17 cellular contexts compared by ENCODE assay signal in the genomic region with DNA sequence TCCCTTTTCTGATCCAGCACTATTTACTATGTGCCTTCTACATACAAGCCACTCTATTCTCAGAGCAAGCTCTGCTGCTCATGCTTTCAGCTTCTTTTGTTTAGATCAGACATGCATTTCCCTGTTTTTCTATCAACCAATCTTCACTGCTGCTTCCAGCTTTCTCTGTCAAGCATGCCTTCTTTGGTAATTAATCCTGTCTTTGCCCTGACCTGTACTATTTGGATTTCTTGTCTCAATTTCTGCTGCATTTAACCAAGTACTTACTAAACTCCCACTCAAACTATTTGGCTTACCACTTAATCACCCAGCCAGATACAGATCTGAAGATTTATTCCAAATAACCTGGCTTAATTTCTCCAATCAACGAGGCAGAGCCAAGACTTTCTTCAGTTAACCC. TPM values are rescaled to one million over a fixed set of nuclear protein-coding genes. Genes with fewer than 3 reads are reported as not detected.
DNase-seq lines count a peak whose midpoint lies in the region; ATAC-seq, FAIRE-seq and TF ChIP-seq lines count a peak whose summit lies in the region.
"Had no signal": no experiment of that assay in that cellular context is flagged by ENCODE, and none has a peak within 500 bp of the region (broad histone marks: within the 10 kb centered on the region; RNA-seq: fewer than 3 reads in every experiment).

No MANE protein-coding gene starts in this region.

- H2AFZ ChIP-seq in IMR-90 (replicated peaks; ENCODE audit: low read length, poor library complexity) (no peak overlapping the region), K562 (ENCODE audit: low read depth, low read length) (no peak overlapping the region), keratinocyte (ENCODE audit: control insufficient read depth, low read length) (no peak overlapping the region)

- H2BK120ac ChIP-seq in IMR-90 (ENCODE audit: low read depth, low read length): peak overlapping the region; percentile 67

- in situ Hi-C loops in IMR-90 (cut with MboI; ENCODE audit: low sequenced_read_pairs): no loop called here
- in situ Hi-C loops in K562 (cut with MboI): no loop called here

- no peak overlapping the region for H2AK9ac ChIP-seq in IMR-90 (replicated peaks; ENCODE audit: low read depth, low read length, poor library complexity)

- H3K79me1 ChIP-seq in IMR-90 (ENCODE audit: low read depth in 1 of 2, low read length in 2 of 2): peaks cover 32 to 70% of the 10 kb centered on the region in 2 experiments

- peak; percentile 43 for DNase-seq in IMR-90
- DNase-seq in K562 (ENCODE audit: extremely low read depth in 1 of 4, low spot score in 3 of 4): no peak
- DNase-seq in keratinocyte (ENCODE audit: low read depth, low spot score): no peak
- no peak for DNase-seq in stomach
- no peak for DNase-seq in SKM-1 treated with dmso at 0.1 percent for 144 hours (lab: John Stamatoyannopoulos, UW; ENCODE audit: unreplicated experiment)
- DNase-seq: activated CD4-positive, alpha-beta T cell treated with anti-CD3 and anti-CD28 coated beads for 48 hours; activated naive CD8-positive, alpha-beta T cell treated with anti-CD3 and anti-CD28 coated beads, Interleukin-2, amount 10 ng/mL, durations not matched to agents 7 days and 5 days; activated T-cell treated with anti-CD3 and anti-CD28 coated beads, Interleukin-2, amount 50 U/mL, for 24 hours; midbrain; NCI-H1930; NCI-H526; ovary; testis had no signal

- intact Hi-C loops in IMR-90 (cut with micrococcal nuclease): loop anchor here (2.0 kb wide), 1 partner anchor 16 kb away; no protein-coding TSS in a partner anchor
- intact Hi-C loops in K562 (cut with micrococcal nuclease): no loop called here
- intact Hi-C loops in stomach (cut with DNase I; ENCODE audit: low total_unique reads): no loop called here

- H3K4me2 ChIP-seq in IMR-90 (ENCODE audit: low read depth, low read length) (peak overlapping the region; percentile 29; the same call in 1 of the 2 replicates), K562 (ENCODE audit: insufficient read depth, low read length) (no peak overlapping the region), keratinocyte (ENCODE audit: control insufficient read depth, extremely low read depth, insufficient read depth, low read depth, low read length) (peak overlapping the region; percentile 78)

- TF ChIP-seq CTCF in IMR-90 (conservative IDR thresholded peaks at IDR 0.05; ENCODE audit: low read depth, low read length): no peak
- no peak for TF ChIP-seq CTCF in K562 (IDR thresholded peaks at IDR 0.05 in 2 of 3, conservative IDR thresholded peaks at IDR 0.05 in 1 of 3; ENCODE audit: insufficient read depth in 2 of 3, low read depth in 1 of 3, low read length in 3 of 3)
- TF ChIP-seq CTCF in keratinocyte (optimal IDR thresholded peaks at IDR 0.05 in 1 of 3, IDR thresholded peaks at IDR 0.05 in 1 of 3, conservative IDR thresholded peaks at IDR 0.05 in 1 of 3; ENCODE audit: extremely low read depth in 1 of 3, insufficient read depth in 2 of 3, low read length in 3 of 3): no peak
- no peak for TF ChIP-seq CTCF in stomach (IDR thresholded peaks at IDR 0.05)

- CTCF ChIA-PET in IMR-90 (lab: Yijun Ruan, JAX): interaction anchor here (0.6 to 0.9 kb wide), 3 partner anchors 13 to 23 kb away, joined by 3 to 6 read pairs (median 3); no protein-coding TSS in a partner anchor
- CTCF ChIA-PET in K562 (lab: Yijun Ruan, JAX; ENCODE audit: low intra/inter-chr PET ratio): no interaction called here

- POLR2A ChIA-PET in IMR-90 (lab: Charles Lee; ENCODE audit: unreplicated experiment) (no interaction called here), K562 (lab: Yijun Ruan, JAX) (interaction anchor here (1.0 kb wide), 1 partner anchor 10 kb away, joined by 3 read pairs; no protein-coding TSS in a partner anchor)

- FAIRE-seq in K562 (lab: Jason Lieb, UNC) (no peak), keratinocyte (lab: Jason Lieb, UNC) (peak; percentile 73)

- no TSS peak for BruUV-seq in IMR-90 (replicated peaks; lab: Mats Ljungman, UMichigan)
- BruUV-seq in K562 (replicated peaks; lab: Mats Ljungman, UMichigan): no TSS peak

- H3K9me1 ChIP-seq in IMR-90 (ENCODE audit: insufficient read depth, low read length): peaks cover 9% of the 10 kb centered on the region
- H3K9me1 ChIP-seq in K562 (ENCODE audit: control insufficient read depth, insufficient read depth, low read length): no peaks in the 10 kb centered on the region
- H3K9me1 ChIP-seq in keratinocyte (ENCODE audit: control insufficient read depth, extremely low read depth, insufficient read depth, low read length): no peaks in the 10 kb centered on the region

- peak overlapping the region; percentile 2; the same call in 1 of the 3 replicates for H2BK15ac ChIP-seq in IMR-90 (ENCODE audit: low read depth, low read length)

- H2BK5ac ChIP-seq in IMR-90 (ENCODE audit: low read depth, low read length, poor library complexity, severe bottlenecking): peak overlapping the region; percentile 92

- peak overlapping the region; percentile 11 for H3K14ac ChIP-seq in IMR-90 (replicated peaks; ENCODE audit: low read depth, low read length)

- H3K9me3 ChIP-seq in IMR-90 (ENCODE audit: control insufficient read depth, insufficient read depth, low read length): no peaks in the 10 kb centered on the region
- no peaks in the 10 kb centered on the region for H3K9me3 ChIP-seq in K562 (replicated peaks; ENCODE audit: control insufficient read depth, insufficient read depth, low read depth, low read length)
- no peaks in the 10 kb centered on the region for H3K9me3 ChIP-seq in keratinocyte (ENCODE audit: control insufficient read depth, low read depth, low read length)
- H3K9me3 ChIP-seq in stomach: no peaks in the 10 kb centered on the region
- H3K9me3 ChIP-seq: ovary, testis had no signal

- TF ChIP-seq POLR2A in IMR-90 (IDR thresholded peaks at IDR 0.05; ENCODE audit: low read depth, low read length) (no peak), K562 (conservative IDR thresholded peaks at IDR 0.05) (no peak), stomach (IDR thresholded peaks at IDR 0.05) (no peak)

- H3K36me3 ChIP-seq in IMR-90 (ENCODE audit: control insufficient read depth, insufficient read depth, low read length) (peaks cover 17% of the 10 kb centered on the region), K562 (ENCODE audit: control insufficient read depth, insufficient read depth, low read length) (no peaks in the 10 kb centered on the region), keratinocyte (ENCODE audit: control insufficient read depth in 2 of 2, extremely low read depth in 1 of 2, insufficient read depth in 2 of 2, low read length in 2 of 2) (peaks cover 3 to 22% of the 10 kb centered on the region in 2 experiments), stomach (peaks cover 0 to 23% (median 7%) of the 10 kb centered on the region in 4 donors)
- H3K36me3 ChIP-seq: ovary had no signal

- H3K27me3 ChIP-seq in IMR-90 (ENCODE audit: control insufficient read depth, insufficient read depth, low read length) (no peaks in the 10 kb centered on the region), K562 (ENCODE audit: control insufficient read depth in 2 of 2, insufficient read depth in 2 of 2, low read length in 2 of 2) (no peaks in the 10 kb centered on the region), keratinocyte (ENCODE audit: control insufficient read depth, extremely low read depth, insufficient read depth, low read length) (no peaks in the 10 kb centered on the region), stomach (no peaks in the 10 kb centered on the region)
- H3K27me3 ChIP-seq: ovary, testis had no signal

- peak overlapping the region; percentile 71 for H3K4ac ChIP-seq in IMR-90 (ENCODE audit: low read depth, low read length)

- peak overlapping the region; percentile 5; the same call in 1 of the 2 replicates for H4K5ac ChIP-seq in IMR-90 (ENCODE audit: low read depth, low read length)

- H3K4me1 ChIP-seq in IMR-90 (ENCODE audit: control insufficient read depth, insufficient read depth, low read length): peaks cover 20% of the 10 kb centered on the region
- H3K4me1 ChIP-seq in K562 (replicated peaks in 1 of 2; ENCODE audit: control insufficient read depth in 2 of 2, insufficient read depth in 2 of 2, low read length in 2 of 2): peaks cover 0 to 4% of the 10 kb centered on the region in 2 experiments; a peak in 2 of 5 replicates
- H3K4me1 ChIP-seq in keratinocyte (ENCODE audit: control insufficient read depth, extremely low read depth, insufficient read depth, low read length): peaks cover 50% of the 10 kb centered on the region
- H3K4me1 ChIP-seq in stomach: peaks cover 0 to 48% (median 23%) of the 10 kb centered on the region in 4 donors
- H3K4me1 ChIP-seq: testis had no signal

- H3K27ac ChIP-seq in IMR-90 (ENCODE audit: insufficient read depth, low read length): peak overlapping the region; percentile 58
- H3K27ac ChIP-seq in K562 (ENCODE audit: extremely low read depth, low read depth, low read length): no peak overlapping the region
- peak overlapping the region; percentile 96 for H3K27ac ChIP-seq in keratinocyte (ENCODE audit: control insufficient read depth, insufficient read depth, low read length)
- H3K27ac ChIP-seq in stomach: peak overlapping the region in 3 of 5 donors; percentile 43 to 74 (median 74)
- H3K27ac ChIP-seq: ovary, testis had no signal

- 0 out of 2 replicates have a peak overlapping the region, but pooled peaks have one; percentile 51 for H3K56ac ChIP-seq in IMR-90 (ENCODE audit: extremely low read depth, insufficient read depth, low read length)

- peak; percentile 10 for ATAC-seq in IMR-90 (ENCODE audit: low read depth)
- peak; percentile 29; the same call in 1 of the 3 replicates for ATAC-seq in K562
- no peak for ATAC-seq in HG02885 (IDR thresholded peaks at IDR 0.05; ENCODE audit: poor library complexity, unreplicated experiment)
- no peak for ATAC-seq in HG02623 (IDR thresholded peaks at IDR 0.05; ENCODE audit: unreplicated experiment)

- H3K4me3 ChIP-seq in IMR-90 (ENCODE audit: insufficient read depth, low read depth, low read length) (no peak overlapping the region), K562 (no peak overlapping the region), keratinocyte (ENCODE audit: control insufficient read depth in 2 of 3, extremely low read depth in 1 of 3, insufficient read depth in 2 of 3, low read depth in 1 of 3, low read length in 3 of 3) (peak overlapping the region in 2 of 3 experiments; percentile 8 to 14), stomach (no peak overlapping the region)
- H3K4me3 ChIP-seq: ovary, testis had no signal

- TF ChIP-seq RAD21 in IMR-90 (IDR thresholded peaks at IDR 0.05; ENCODE audit: low read length): no peak
- no peak for TF ChIP-seq RAD21 in K562 (CRISPR knock-in tag; conservative IDR thresholded peaks at IDR 0.05 in 1 of 2, IDR thresholded peaks at IDR 0.05 in 1 of 2)

- H4K91ac ChIP-seq in IMR-90 (ENCODE audit: insufficient read depth, low read depth, low read length): peak overlapping the region; percentile 45

- no CpG with 5 or more reads among the region's 1 CpG for WGBS in IMR-90 (ENCODE audit: extremely low coverage in 2 of 2, insufficient read length in 1 of 2), 2 experiments
- 14% methylated on average over 1 of the region's 1 CpG for WGBS in K562 (ENCODE audit: insufficient coverage, low coverage, missing lambda C conversion rate)
- 8 to 20% (median 12%) methylated on average over 1 of the region's 1 CpG for WGBS in stomach, 5 donors

- peak overlapping the region; percentile 6; the same call in 1 of the 2 replicates for H2AK5ac ChIP-seq in IMR-90 (ENCODE audit: low read depth, low read length)

- peak overlapping the region; percentile 10; the same call in 1 of the 2 replicates for H3K23ac ChIP-seq in IMR-90 (ENCODE audit: low read depth, low read length)

- peaks cover 27% of the 10 kb centered on the region for H4K20me1 ChIP-seq in IMR-90 (ENCODE audit: insufficient read depth, low read length)
- no peaks in the 10 kb centered on the region for H4K20me1 ChIP-seq in K562 (replicated peaks; ENCODE audit: control insufficient read depth, insufficient read depth, low read length)
- H4K20me1 ChIP-seq in keratinocyte (ENCODE audit: control insufficient read depth, extremely low read depth, insufficient read depth, low read length): no peaks in the 10 kb centered on the region

- no peak overlapping the region; the same call in 1 of the 2 replicates for H3K9ac ChIP-seq in IMR-90 (ENCODE audit: low read depth, low read length)
- H3K9ac ChIP-seq in K562 (ENCODE audit: insufficient read depth in 1 of 2, low read depth in 2 of 2, low read length in 2 of 2): no peak overlapping the region
- peak overlapping the region; percentile 69 for H3K9ac ChIP-seq in keratinocyte (ENCODE audit: control insufficient read depth, extremely low read depth, insufficient read depth, low read length)

- H2BK20ac ChIP-seq in IMR-90 (ENCODE audit: low read depth, low read length): peak overlapping the region; percentile 69

- H4K8ac ChIP-seq in IMR-90 (ENCODE audit: low read depth in 2 of 2, low read length in 2 of 2): peak overlapping the region in 1 of 2 experiments; percentile 38; a peak in 1 of 4 replicates

- no peak for TF ChIP-seq EP300 in K562 (IDR thresholded peaks at IDR 0.05; ENCODE audit: low read length)
- no peak for TF ChIP-seq EP300 in stomach (IDR thresholded peaks at IDR 0.05)

- H3K18ac ChIP-seq in IMR-90 (ENCODE audit: low read depth, low read length): peak overlapping the region; percentile 79; the same call in 1 of the 2 replicates

- dilution Hi-C loops in IMR-90 (cut with HindIII; ENCODE audit: low sequenced_read_pairs, unreplicated experiment) (no loop called here), keratinocyte (cut with MboI; ENCODE audit: extremely low pct_ligation_motif_present, low sequenced_read_pairs) (no loop called here)

- no peaks in the 10 kb centered on the region for H3K79me2 ChIP-seq in K562 (ENCODE audit: control insufficient read depth, insufficient read depth, low read length)
- H3K79me2 ChIP-seq in keratinocyte (ENCODE audit: control insufficient read depth, insufficient read depth, low read length): peaks cover 50% of the 10 kb centered on the region

RNA-seq across cellular contexts. Expression of gene OSMR, which starts 25.4 kb away (rescaled TPM):
- total RNA-seq in IMR-90 (2012; rRNA removed) (38.9 and 41.6 TPM in 2 replicates), K562 (2014; rRNA removed) (0.18 and 0.24 TPM in 2 replicates), K562 (2014; rRNA removed; fragmentation: Illumina TruSeq; extraction: Trizol) (0.69 and 0.83 TPM in 2 replicates), K562 (2015; rRNA removed; fragmentation: Illumina TruSeq; extraction: Trizol) (0.94 and 1.1 TPM in 2 replicates), K562 (2021) (0.92 and 1.2 TPM in 2 replicates), stomach (10 to 100 TPM in 4 of 5 donors, 1 to 10 TPM in 1; 5.5 to 50.3 (median 17.9) TPM)
- polyA plus RNA-seq in IMR-90 (2012; rRNA removed) (39.6 and 48.7 TPM in 2 replicates), K562 (2011; rRNA removed) (0.14 and 1.7 TPM in 2 replicates), K562 (2014; fragmentation: Illumina TruSeq; extraction: Trizol) (1.5 and 1.7 TPM in 2 replicates), K562 (2014; fragmentation: Nextera tagmentation; extraction: Ambion mirVana) (under 1 TPM; 0.28 to 0.34 TPM), K562 (2014; rRNA removed) (0.53 and 1.1 TPM in 2 replicates), keratinocyte (33.3 to 43.8 TPM (median 38.7 TPM) in 3 replicates), stomach (10 to 100 TPM in 1 of 3 donors, 1 to 10 TPM in 2; 2.7 to 11.6 (median 7.9) TPM)
- polyA plus RNA-seq in IMR-90 (2012; cell fraction: cytosol; rRNA removed): 22.2 and 23.7 TPM in 2 replicates
- 20.0 and 79.2 TPM in 2 replicates for polyA plus RNA-seq in IMR-90 (2012; cell fraction: nucleus; rRNA removed; ENCODE audit: low replicate concordance)
- total RNA-seq in K562 (2011; cell fraction: chromatin; rRNA removed; ENCODE audit: low replicate concordance): 1.5 TPM in 2 replicates
- total RNA-seq in K562 (2011; cell fraction: nucleolus; rRNA removed): 0.13 and 0.67 TPM in 2 replicates
- total RNA-seq in K562 (2011; cell fraction: nucleoplasm; rRNA removed): 1.6 TPM in 2 replicates
- 0.10 and 0.70 TPM in 2 replicates for polyA plus RNA-seq in K562 (2011; cell fraction: cytosol; rRNA removed)
- 0.18 and 1.4 TPM in 2 replicates for polyA plus RNA-seq in K562 (2011; cell fraction: nucleus; rRNA removed)
- polyA plus RNA-seq in K562 (2012): 2.3 and 3.3 TPM in 2 replicates
- polyA minus RNA-seq in K562 (2011; rRNA and poly(A)+ RNA removed): 0.24 and 1.3 TPM in 2 replicates
- 0.46 and 1.2 TPM in 2 replicates for polyA minus RNA-seq in K562 (2011; cell fraction: cytosol; rRNA and poly(A)+ RNA removed)
- 0.44 and 0.81 TPM in 2 replicates for polyA minus RNA-seq in K562 (2011; cell fraction: nucleus; rRNA and poly(A)+ RNA removed)
- polyA plus RNA-seq in keratinocyte (2011; ENCODE audit: low read depth): 15.5 TPM
- polyA plus RNA-seq in keratinocyte (2011; cell fraction: cytosol; rRNA removed): 13.9 and 24.5 TPM in 2 replicates
- polyA plus RNA-seq in keratinocyte (2011; cell fraction: nucleus; rRNA removed): 113 and 115 TPM in 2 replicates
- 28.2 and 42.1 TPM in 2 replicates for polyA plus RNA-seq in keratinocyte (2012; ENCODE audit: low replicate concordance)
- 29.4 to 79.2 TPM (median 44.1 TPM) in 3 replicates for polyA minus RNA-seq in keratinocyte
- polyA minus RNA-seq in keratinocyte (2011; cell fraction: cytosol; rRNA and poly(A)+ RNA removed): 19.4 TPM
- polyA minus RNA-seq in keratinocyte (2011; cell fraction: nucleus; rRNA and poly(A)+ RNA removed): 101 and 184 TPM in 2 replicates
- total RNA-seq: activated naive CD8-positive, alpha-beta T cell treated with anti-CD3 and anti-CD28 coated beads, Interleukin-2, amount 10 ng/mL, durations not matched to agents 7 days and 5 days; T-helper 2 cell treated with Interferon-gamma antibody and Interleukin-4, amounts not matched to agents 100 ng/mL and 5 ng/mL, for 36 hours had no signal
- polyA plus RNA-seq: CD14-positive monocyte had no signal

Comparison
In these comparisons a context has a peak if more than half of its experiments do, and no peak if none do; other contexts are left out.
1. ATAC-seq: peak in IMR-90 (single experiment) and K562 (single experiment); none in HG02885 (single experiment) and HG02623 (single experiment).
2. H3K4me3 ChIP-seq: peak in keratinocyte (2 of 3); none in IMR-90 (single experiment), K562 (single experiment) and stomach (0 of 4).